Comparison of ENCODE assay signal across 8 cellular contexts in genomic region chr16:4615389-4616046, GRCh38. TPM values are rescaled to one million over a fixed set of nuclear protein-coding genes. Genes with fewer than 3 reads are reported as not detected.
DNase-seq lines count a peak whose midpoint lies in the region; TF ChIP-seq lines count a peak whose summit lies in the region.

No MANE protein-coding gene starts in this region.

- peak overlapping the region; percentile 97 for H3K27ac Mint-ChIP-seq in T-helper 1 cell treated with Interleukin-12 subunit alpha and Interleukin-12 subunit beta and Interleukin-4 antibody, amounts not matched to agents 30 μg/mL and 1 μg/mL, for 36 hours

- peaks cover 13% of the 10 kb centered on the region for H3K4me1 Mint-ChIP-seq in T-helper 1 cell treated with Interleukin-12 subunit alpha and Interleukin-12 subunit beta and Interleukin-4 antibody, amounts not matched to agents 30 μg/mL and 1 μg/mL, for 36 hours (ENCODE audit: low read depth)

- in situ Hi-C loops in GM13976 (cut with MboI; ENCODE audit: low sequenced_read_pairs, unreplicated experiment), result no loop called here

- peak overlapping the region; percentile 88 for H3K4me3 ChIP-seq in GM12864 (ENCODE audit: low read depth, low read length)
- peak overlapping the region; percentile 38 for H3K4me3 ChIP-seq in fibroblast of mammary gland (ENCODE audit: control insufficient read depth, low read depth, low read length)
- H3K4me3 ChIP-seq in retinal pigment epithelial cell (ENCODE audit: low read length), result peak overlapping the region; percentile 14

- TF ChIP-seq CTCF in GM12864 (IDR thresholded peaks at IDR 0.05; ENCODE audit: low read depth, low read length, missing control alignments), result no peak
- TF ChIP-seq CTCF in fibroblast of mammary gland (conservative IDR thresholded peaks at IDR 0.05; ENCODE audit: control insufficient read depth, insufficient read depth, low read depth, low read length), result no peak
- TF ChIP-seq CTCF in retinal pigment epithelial cell (conservative IDR thresholded peaks at IDR 0.05; ENCODE audit: low read depth, low read length), result no peak
- no peak for TF ChIP-seq CTCF in GM13976 (IDR thresholded peaks at IDR 0.05; ENCODE audit: borderline replicate concordance, control extremely low read depth, extremely low read depth, insufficient read depth, missing control alignments)

- H3K9me3 Mint-ChIP-seq in T-helper 1 cell treated with Interleukin-12 subunit alpha and Interleukin-12 subunit beta and Interleukin-4 antibody, amounts not matched to agents 30 μg/mL and 1 μg/mL, for 36 hours, result no peaks in the 10 kb centered on the region

- H3K4me3 Mint-ChIP-seq in T-helper 1 cell treated with Interleukin-12 subunit alpha and Interleukin-12 subunit beta and Interleukin-4 antibody, amounts not matched to agents 30 μg/mL and 1 μg/mL, for 36 hours, result peak overlapping the region; percentile 97

- DNase-seq in GM12864 (ENCODE audit: low read depth) (no peak), fibroblast of mammary gland (ENCODE audit: low read depth) (no peak), retinal pigment epithelial cell (ENCODE audit: low read depth) (no peak), NCI-H446 treated with DMSO at 0.1 percent for 48 hours (lab: John Stamatoyannopoulos, UW) (no peak), GM13976 (ENCODE audit: low spot score) (no peak), SK-N-DZ (ENCODE audit: low spot score) (no peak), SHP77 treated with DMSO at 0.1 percent for 48 hours (lab: John Stamatoyannopoulos, UW) (no peak)

- H3K27me3 Mint-ChIP-seq in T-helper 1 cell treated with Interleukin-12 subunit alpha and Interleukin-12 subunit beta and Interleukin-4 antibody, amounts not matched to agents 30 μg/mL and 1 μg/mL, for 36 hours (ENCODE audit: low read depth), result no peaks in the 10 kb centered on the region

- no peaks in the 10 kb centered on the region for H3K36me3 Mint-ChIP-seq in T-helper 1 cell treated with Interleukin-12 subunit alpha and Interleukin-12 subunit beta and Interleukin-4 antibody, amounts not matched to agents 30 μg/mL and 1 μg/mL, for 36 hours (ENCODE audit: low read depth)

RNA-seq across cellular contexts. Expression of gene UBALD1, which starts 0.8 kb away (rescaled TPM):
- polyA plus RNA-seq in SK-N-DZ (2014; cell fraction: cytosol; rRNA removed), result 5.3 and 11.2 TPM in 2 replicates
- 23.7 and 30.6 TPM in 2 replicates for polyA plus RNA-seq in SK-N-DZ (2014; cell fraction: nucleus; rRNA removed)

RNA-seq across cellular contexts. Expression of gene MGRN1, which starts 9.1 kb away (rescaled TPM):
- polyA plus RNA-seq in SK-N-DZ (2014; cell fraction: cytosol; rRNA removed), result 34.2 and 41.3 TPM in 2 replicates
- polyA plus RNA-seq in SK-N-DZ (2014; cell fraction: nucleus; rRNA removed), result 22.4 and 45.7 TPM in 2 replicates

RNA-seq across cellular contexts. Expression of gene C16orf96, which starts 59.4 kb away (rescaled TPM):
- 0.06 TPM in 1 of 2 replicates, not detected in the other for polyA plus RNA-seq in SK-N-DZ (2014; cell fraction: cytosol; rRNA removed)
- 0.08 TPM in 1 of 2 replicates, not detected in the other for polyA plus RNA-seq in SK-N-DZ (2014; cell fraction: nucleus; rRNA removed)

Comparison
In these comparisons a context has a peak if more than half of its experiments do, and no peak if none do; other contexts are left out.
1. H3K4me3 ChIP-seq: peak in every context shown above with its lines; median percentile 88 in GM12864; 38 in fibroblast of mammary gland; 14 in retinal pigment epithelial cell.